Comparison of ENCODE assay signal across 1 cellular context in the genomic region with DNA sequence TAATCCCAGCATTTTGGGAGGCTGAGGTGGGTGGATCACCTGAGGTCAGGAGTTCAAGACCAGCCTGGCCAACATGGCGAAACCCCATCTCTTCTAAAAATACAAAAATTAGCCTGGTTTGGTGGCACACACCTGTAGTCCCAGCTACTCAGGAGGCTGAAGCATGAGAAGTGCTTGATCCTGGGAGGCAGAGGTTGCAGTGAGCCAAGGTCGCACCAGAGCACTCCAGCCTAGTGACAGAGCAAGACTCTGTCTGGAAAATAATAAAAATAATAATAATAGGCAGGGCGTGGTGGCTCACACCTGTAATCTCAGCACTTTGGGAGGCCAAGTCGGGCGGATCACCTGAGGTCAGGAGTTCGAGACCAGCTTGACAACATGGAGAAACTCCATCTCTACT. TPM values are rescaled to one million over a fixed set of nuclear protein-coding genes. Genes with fewer than 3 reads are reported as not detected.
"Had no signal": no experiment of that assay in that cellular context is flagged by ENCODE, and none has a peak within 500 bp of the region (broad histone marks: within the 10 kb centered on the region; RNA-seq: fewer than 3 reads in every experiment).

No MANE protein-coding gene starts in this region.

RNA-seq across cellular contexts. Expression of a gene that starts 34.6 kb away (rescaled TPM):
- total RNA-seq: G401 had no signal
